In the genomic region with DNA sequence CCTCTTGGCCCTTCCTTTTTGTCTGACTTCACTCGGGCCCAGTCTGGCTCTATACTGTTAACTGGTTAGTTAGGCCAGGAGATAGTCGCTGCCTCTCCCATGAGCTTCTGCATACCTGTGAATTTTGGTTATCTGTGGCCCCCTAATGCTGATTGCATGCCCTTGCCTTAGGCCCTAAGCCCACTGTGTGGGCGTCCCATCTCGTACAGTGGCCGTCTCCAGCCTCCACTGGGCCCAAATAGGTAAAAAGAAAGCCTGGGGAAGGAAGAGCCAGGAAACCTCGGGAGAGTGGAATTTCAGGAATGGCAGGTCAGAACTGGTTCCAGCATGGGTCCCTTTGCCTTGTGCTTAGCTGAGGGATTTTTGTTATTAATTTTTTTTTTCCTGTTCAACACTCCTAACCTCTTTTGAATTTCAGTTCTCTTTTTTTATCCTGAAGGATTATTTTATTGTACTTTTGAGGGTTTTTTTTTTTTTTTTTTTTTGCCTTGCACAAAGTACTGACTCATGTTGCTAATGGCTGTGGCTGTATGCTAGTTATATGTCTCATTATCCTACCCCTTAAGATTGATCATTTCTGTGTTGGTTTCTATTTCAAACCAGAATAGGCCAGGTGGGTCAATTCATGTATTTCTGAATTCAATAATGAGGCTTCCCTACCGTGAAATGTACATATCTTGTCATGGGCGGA, we compare ENCODE assay signal across 8 cellular contexts. TPM values are rescaled to one million over a fixed set of nuclear protein-coding genes. Genes with fewer than 3 reads are reported as not detected.
DNase-seq lines count a peak whose midpoint lies in the region; ATAC-seq lines count a peak whose summit lies in the region.

No MANE protein-coding gene starts in this region.

- no peak for ATAC-seq in activated T-cell treated with anti-CD3 and anti-CD28 coated beads, Interleukin-2, amount 50 U/mL, for 4 hours

- peaks cover 3% of the 10 kb centered on the region for H3K36me3 ChIP-seq in thymus (ENCODE audit: control insufficient read depth, insufficient read depth)

- no peaks in the 10 kb centered on the region for H3K27me3 Mint-ChIP-seq in activated T-cell treated with anti-CD3 and anti-CD28 coated beads, Interleukin-2, amount 50 U/mL, for 4 hours (ENCODE audit: low read depth)
- H3K27me3 Mint-ChIP-seq in activated T-helper 1 cell treated with anti-CD3 and anti-CD28 coated beads, Interleukin-12 subunit alpha, Interleukin-12 subunit beta, Interleukin-2, Interleukin-4 antibody, amounts not matched to agents 30 ng/mL and 10 ng/mL and 1 ng/mL, durations not matched to agents 14 hours and 24 hours and 36 hours (ENCODE audit: insufficient read depth): peaks cover 11% of the 10 kb centered on the region

- no peak overlapping the region for H3K4me3 ChIP-seq in thymus (ENCODE audit: low read length)

- H3K4me3 Mint-ChIP-seq in activated T-cell treated with anti-CD3 and anti-CD28 coated beads, Interleukin-2, amount 50 U/mL, for 4 hours: peak overlapping the region; percentile 91
- H3K4me3 Mint-ChIP-seq in activated T-helper 1 cell treated with anti-CD3 and anti-CD28 coated beads, Interleukin-12 subunit alpha, Interleukin-12 subunit beta, Interleukin-2, Interleukin-4 antibody, amounts not matched to agents 30 ng/mL and 10 ng/mL and 1 ng/mL, durations not matched to agents 14 hours and 24 hours and 36 hours: peak overlapping the region; percentile 89

- peaks cover 3% of the 10 kb centered on the region for H3K36me3 Mint-ChIP-seq in activated T-cell treated with anti-CD3 and anti-CD28 coated beads, Interleukin-2, amount 50 U/mL, for 4 hours (ENCODE audit: insufficient read depth)
- peaks cover 15% of the 10 kb centered on the region for H3K36me3 Mint-ChIP-seq in activated T-helper 1 cell treated with anti-CD3 and anti-CD28 coated beads, Interleukin-12 subunit alpha, Interleukin-12 subunit beta, Interleukin-2, Interleukin-4 antibody, amounts not matched to agents 30 ng/mL and 10 ng/mL and 1 ng/mL, durations not matched to agents 14 hours and 24 hours and 36 hours (ENCODE audit: low read depth)

- WGBS in thymus: 75% methylated on average over 8 of the region's 8 CpGs

- intact Hi-C loops in activated T-helper 1 cell treated with anti-CD3 and anti-CD28 coated beads, Interleukin-12 subunit alpha, Interleukin-12 subunit beta, Interleukin-2, Interleukin-4 antibody, amounts not matched to agents 30 ng/mL and 10 ng/mL and 1 ng/mL, durations not matched to agents 14 hours and 24 hours and 36 hours (cut with micrococcal nuclease): loop anchor here (5.0 to 10.0 kb wide), 5 partner anchors 125 to 958 kb away; partner anchors contain the start of gene SETX

- peak overlapping the region; percentile 79 for H3K27ac Mint-ChIP-seq in activated T-helper 1 cell treated with anti-CD3 and anti-CD28 coated beads, Interleukin-12 subunit alpha, Interleukin-12 subunit beta, Interleukin-2, Interleukin-4 antibody, amounts not matched to agents 30 ng/mL and 10 ng/mL and 1 ng/mL, durations not matched to agents 14 hours and 24 hours and 36 hours

- no peaks in the 10 kb centered on the region for H3K27me3 ChIP-seq in thymus (ENCODE audit: control insufficient read depth, insufficient read depth)

- no peaks in the 10 kb centered on the region for H3K9me3 Mint-ChIP-seq in activated T-cell treated with anti-CD3 and anti-CD28 coated beads, Interleukin-2, amount 50 U/mL, for 4 hours
- no peaks in the 10 kb centered on the region for H3K9me3 Mint-ChIP-seq in activated T-helper 1 cell treated with anti-CD3 and anti-CD28 coated beads, Interleukin-12 subunit alpha, Interleukin-12 subunit beta, Interleukin-2, Interleukin-4 antibody, amounts not matched to agents 30 ng/mL and 10 ng/mL and 1 ng/mL, durations not matched to agents 14 hours and 24 hours and 36 hours

- peak overlapping the region; percentile 77 for H3K27ac ChIP-seq in thymus (ENCODE audit: low read depth)

- no peak for DNase-seq in activated T-cell treated with anti-CD3 and anti-CD28 coated beads, Interleukin-2, amount 50 U/mL, for 4 hours
- no peak for DNase-seq in activated T-cell treated with anti-CD3 and anti-CD28 coated beads, Interleukin-2, amount 50 U/mL, for 48 hours
- no peak for DNase-seq in activated T-helper 1 cell treated with anti-CD3 and anti-CD28 coated beads, Interleukin-12 subunit alpha, Interleukin-12 subunit beta, Interleukin-2, Interleukin-4 antibody, amounts not matched to agents 30 ng/mL and 10 ng/mL and 1 ng/mL, durations not matched to agents 14 hours and 24 hours and 36 hours (ENCODE audit: low spot score)
- DNase-seq in iPS-NIHi7 (ENCODE audit: extremely low spot score) (peak; percentile 55), ureter (ENCODE audit: low spot score) (no peak), UCSD-AML1 (lab: John Stamatoyannopoulos, UW; ENCODE audit: unreplicated experiment) (no peak)
- DNase-seq in activated CD8-positive, alpha-beta memory T cell treated with anti-CD3 and anti-CD28 coated beads, Interleukin-2, amount 50 U/mL, for 48 hours: no peak

- H3K4me1 ChIP-seq in thymus (ENCODE audit: control insufficient read depth, insufficient read depth, low read length): peaks cover 35% of the 10 kb centered on the region

- peaks cover 74% of the 10 kb centered on the region for H3K4me1 Mint-ChIP-seq in activated T-cell treated with anti-CD3 and anti-CD28 coated beads, Interleukin-2, amount 50 U/mL, for 4 hours (ENCODE audit: low read depth)
- peaks cover 73% of the 10 kb centered on the region for H3K4me1 Mint-ChIP-seq in activated T-helper 1 cell treated with anti-CD3 and anti-CD28 coated beads, Interleukin-12 subunit alpha, Interleukin-12 subunit beta, Interleukin-2, Interleukin-4 antibody, amounts not matched to agents 30 ng/mL and 10 ng/mL and 1 ng/mL, durations not matched to agents 14 hours and 24 hours and 36 hours (ENCODE audit: low read depth)

- H3K9me3 ChIP-seq in thymus (ENCODE audit: control insufficient read depth): no peaks in the 10 kb centered on the region

RNA-seq across cellular contexts. Expression of gene PRRC2B, which starts 3.4 kb away (rescaled TPM):
- 100 to 1,000 TPM in 1 of 3 donors, 10 to 100 TPM in 2; 89.7 to 102 (median 92.2) TPM for total RNA-seq in activated T-cell treated with anti-CD3 and anti-CD28 coated beads, Interleukin-2, amount 50 U/mL, for 4 hours
- total RNA-seq in activated T-helper 1 cell treated with anti-CD3 and anti-CD28 coated beads, Interleukin-12 subunit alpha, Interleukin-12 subunit beta, Interleukin-2, Interleukin-4 antibody, amounts not matched to agents 30 ng/mL and 10 ng/mL and 1 ng/mL, durations not matched to agents 14 hours and 24 hours and 36 hours: 103 and 108 TPM in 2 replicates
- 73.5 TPM for polyA plus RNA-seq in thymus
- total RNA-seq in ureter: 215 TPM
